Comparison of ENCODE assay signal across 1 cellular context in the genomic region with DNA sequence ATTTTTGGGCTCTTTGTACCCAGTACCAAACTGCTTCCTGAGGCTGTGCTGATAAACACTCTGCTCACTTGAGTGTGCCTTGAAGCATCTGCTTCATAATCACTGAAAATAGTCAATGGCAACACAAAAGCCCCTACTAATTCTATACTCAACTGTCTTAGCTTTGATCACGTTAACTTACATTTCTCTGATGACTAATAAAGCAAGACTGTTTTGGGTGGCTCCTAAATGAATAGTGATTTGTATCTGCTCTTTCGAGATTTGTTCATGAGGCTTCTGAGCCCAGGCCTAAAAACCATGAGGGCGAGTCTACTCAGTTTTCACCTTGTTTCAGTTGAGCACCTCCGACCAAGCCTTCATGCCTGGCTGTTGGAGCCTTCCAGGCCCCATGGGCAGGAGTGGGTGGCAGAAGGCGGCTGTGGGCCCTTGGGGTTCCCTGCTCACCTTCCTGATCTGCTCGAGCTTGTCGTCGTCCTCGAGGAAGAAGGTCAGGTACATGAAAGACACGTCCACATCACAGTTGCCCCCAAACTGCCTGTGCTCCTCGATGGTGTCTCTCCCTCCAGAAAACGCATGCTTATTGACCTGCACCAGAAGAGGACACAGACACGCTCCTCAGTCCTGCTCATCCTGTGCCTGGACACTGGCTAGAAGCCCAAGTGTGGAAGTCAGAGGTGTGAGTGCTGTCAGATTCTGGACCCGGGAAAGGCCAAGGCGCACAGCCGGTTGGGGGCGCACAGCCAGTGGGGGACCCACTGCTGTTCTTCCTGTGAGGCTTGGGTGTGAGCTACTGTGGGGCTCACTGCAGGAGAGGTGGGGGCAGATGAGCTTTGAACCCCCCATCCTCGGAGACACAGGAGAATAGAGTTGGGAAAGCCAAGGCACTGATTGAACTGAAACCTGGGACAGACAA.
TF ChIP-seq lines count a peak whose summit lies in the region.

No MANE protein-coding gene starts in this region.

TF ChIP-seq in GM12878, 131 proteins besides CTCF, POLR2A, EP300 and RAD21 (continues in another document):
- no peak for TF ChIP-seq SIX5 (IDR thresholded peaks at IDR 0.05; ENCODE audit: low read depth, low read length, severe bottlenecking)
- TF ChIP-seq, protein P1, sequence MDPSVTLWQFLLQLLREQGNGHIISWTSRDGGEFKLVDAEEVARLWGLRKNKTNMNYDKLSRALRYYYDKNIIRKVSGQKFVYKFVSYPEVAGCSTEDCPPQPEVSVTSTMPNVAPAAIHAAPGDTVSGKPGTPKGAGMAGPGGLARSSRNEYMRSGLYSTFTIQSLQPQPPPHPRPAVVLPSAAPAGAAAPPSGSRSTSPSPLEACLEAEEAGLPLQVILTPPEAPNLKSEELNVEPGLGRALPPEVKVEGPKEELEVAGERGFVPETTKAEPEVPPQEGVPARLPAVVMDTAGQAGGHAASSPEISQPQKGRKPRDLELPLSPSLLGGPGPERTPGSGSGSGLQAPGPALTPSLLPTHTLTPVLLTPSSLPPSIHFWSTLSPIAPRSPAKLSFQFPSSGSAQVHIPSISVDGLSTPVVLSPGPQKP (IDR thresholded peaks at IDR 0.05; ENCODE audit: low read depth, low read length): no peak
- TF ChIP-seq, protein P2, sequence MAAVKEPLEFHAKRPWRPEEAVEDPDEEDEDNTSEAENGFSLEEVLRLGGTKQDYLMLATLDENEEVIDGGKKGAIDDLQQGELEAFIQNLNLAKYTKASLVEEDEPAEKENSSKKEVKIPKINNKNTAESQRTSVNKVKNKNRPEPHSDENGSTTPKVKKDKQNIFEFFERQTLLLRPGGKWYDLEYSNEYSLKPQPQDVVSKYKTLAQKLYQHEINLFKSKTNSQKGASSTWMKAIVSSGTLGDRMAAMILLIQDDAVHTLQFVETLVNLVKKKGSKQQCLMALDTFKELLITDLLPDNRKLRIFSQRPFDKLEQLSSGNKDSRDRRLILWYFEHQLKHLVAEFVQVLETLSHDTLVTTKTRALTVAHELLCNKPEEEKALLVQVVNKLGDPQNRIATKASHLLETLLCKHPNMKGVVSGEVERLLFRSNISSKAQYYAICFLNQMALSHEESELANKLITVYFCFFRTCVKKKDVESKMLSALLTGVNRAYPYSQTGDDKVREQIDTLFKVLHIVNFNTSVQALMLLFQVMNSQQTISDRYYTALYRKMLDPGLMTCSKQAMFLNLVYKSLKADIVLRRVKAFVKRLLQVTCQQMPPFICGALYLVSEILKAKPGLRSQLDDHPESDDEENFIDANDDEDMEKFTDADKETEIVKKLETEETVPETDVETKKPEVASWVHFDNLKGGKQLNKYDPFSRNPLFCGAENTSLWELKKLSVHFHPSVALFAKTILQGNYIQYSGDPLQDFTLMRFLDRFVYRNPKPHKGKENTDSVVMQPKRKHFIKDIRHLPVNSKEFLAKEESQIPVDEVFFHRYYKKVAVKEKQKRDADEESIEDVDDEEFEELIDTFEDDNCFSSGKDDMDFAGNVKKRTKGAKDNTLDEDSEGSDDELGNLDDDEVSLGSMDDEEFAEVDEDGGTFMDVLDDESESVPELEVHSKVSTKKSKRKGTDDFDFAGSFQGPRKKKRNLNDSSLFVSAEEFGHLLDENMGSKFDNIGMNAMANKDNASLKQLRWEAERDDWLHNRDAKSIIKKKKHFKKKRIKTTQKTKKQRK (IDR thresholded peaks at IDR 0.05; ENCODE audit: low read depth, low read length): no peak
- TF ChIP-seq, protein P3, sequence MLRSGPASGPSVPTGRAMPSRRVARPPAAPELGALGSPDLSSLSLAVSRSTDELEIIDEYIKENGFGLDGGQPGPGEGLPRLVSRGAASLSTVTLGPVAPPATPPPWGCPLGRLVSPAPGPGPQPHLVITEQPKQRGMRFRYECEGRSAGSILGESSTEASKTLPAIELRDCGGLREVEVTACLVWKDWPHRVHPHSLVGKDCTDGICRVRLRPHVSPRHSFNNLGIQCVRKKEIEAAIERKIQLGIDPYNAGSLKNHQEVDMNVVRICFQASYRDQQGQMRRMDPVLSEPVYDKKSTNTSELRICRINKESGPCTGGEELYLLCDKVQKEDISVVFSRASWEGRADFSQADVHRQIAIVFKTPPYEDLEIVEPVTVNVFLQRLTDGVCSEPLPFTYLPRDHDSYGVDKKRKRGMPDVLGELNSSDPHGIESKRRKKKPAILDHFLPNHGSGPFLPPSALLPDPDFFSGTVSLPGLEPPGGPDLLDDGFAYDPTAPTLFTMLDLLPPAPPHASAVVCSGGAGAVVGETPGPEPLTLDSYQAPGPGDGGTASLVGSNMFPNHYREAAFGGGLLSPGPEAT (IDR thresholded peaks at IDR 0.05; ENCODE audit: low read depth): peak; percentile 51; the same call in 1 of the 2 replicates
- peak; percentile 51; the same call in 1 of the 2 replicates for TF ChIP-seq MTA2 (IDR thresholded peaks at IDR 0.05; ENCODE audit: low read depth)
- no peak for TF ChIP-seq TBL1XR1 (IDR thresholded peaks at IDR 0.05; ENCODE audit: low read depth, low read length)
- no peak for TF ChIP-seq ZNF384 (IDR thresholded peaks at IDR 0.05; ENCODE audit: borderline replicate concordance, low read depth, low read length)
- TF ChIP-seq IKZF1 (conservative IDR thresholded peaks at IDR 0.05): no peak; the same call in 1 of the 2 replicates
- no peak for TF ChIP-seq STAT1 (conservative IDR thresholded peaks at IDR 0.05)
- TF ChIP-seq, protein P4, sequence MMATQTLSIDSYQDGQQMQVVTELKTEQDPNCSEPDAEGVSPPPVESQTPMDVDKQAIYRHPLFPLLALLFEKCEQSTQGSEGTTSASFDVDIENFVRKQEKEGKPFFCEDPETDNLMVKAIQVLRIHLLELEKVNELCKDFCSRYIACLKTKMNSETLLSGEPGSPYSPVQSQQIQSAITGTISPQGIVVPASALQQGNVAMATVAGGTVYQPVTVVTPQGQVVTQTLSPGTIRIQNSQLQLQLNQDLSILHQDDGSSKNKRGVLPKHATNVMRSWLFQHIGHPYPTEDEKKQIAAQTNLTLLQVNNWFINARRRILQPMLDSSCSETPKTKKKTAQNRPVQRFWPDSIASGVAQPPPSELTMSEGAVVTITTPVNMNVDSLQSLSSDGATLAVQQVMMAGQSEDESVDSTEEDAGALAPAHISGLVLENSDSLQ (IDR thresholded peaks at IDR 0.05): no peak
- TF ChIP-seq NR2C2 (IDR thresholded peaks at IDR 0.05; ENCODE audit: borderline replicate concordance, control insufficient read depth, insufficient read length, low read depth): no peak
- TF ChIP-seq, protein P5, sequence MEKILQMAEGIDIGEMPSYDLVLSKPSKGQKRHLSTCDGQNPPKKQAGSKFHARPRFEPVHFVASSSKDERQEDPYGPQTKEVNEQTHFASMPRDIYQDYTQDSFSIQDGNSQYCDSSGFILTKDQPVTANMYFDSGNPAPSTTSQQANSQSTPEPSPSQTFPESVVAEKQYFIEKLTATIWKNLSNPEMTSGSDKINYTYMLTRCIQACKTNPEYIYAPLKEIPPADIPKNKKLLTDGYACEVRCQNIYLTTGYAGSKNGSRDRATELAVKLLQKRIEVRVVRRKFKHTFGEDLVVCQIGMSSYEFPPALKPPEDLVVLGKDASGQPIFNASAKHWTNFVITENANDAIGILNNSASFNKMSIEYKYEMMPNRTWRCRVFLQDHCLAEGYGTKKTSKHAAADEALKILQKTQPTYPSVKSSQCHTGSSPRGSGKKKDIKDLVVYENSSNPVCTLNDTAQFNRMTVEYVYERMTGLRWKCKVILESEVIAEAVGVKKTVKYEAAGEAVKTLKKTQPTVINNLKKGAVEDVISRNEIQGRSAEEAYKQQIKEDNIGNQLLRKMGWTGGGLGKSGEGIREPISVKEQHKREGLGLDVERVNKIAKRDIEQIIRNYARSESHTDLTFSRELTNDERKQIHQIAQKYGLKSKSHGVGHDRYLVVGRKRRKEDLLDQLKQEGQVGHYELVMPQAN (conservative IDR thresholded peaks at IDR 0.05): no peak
- no peak for TF ChIP-seq SUPT20H (IDR thresholded peaks at IDR 0.05; ENCODE audit: borderline replicate concordance, control insufficient read depth, low read depth, low read length)
- TF ChIP-seq HCFC1 (IDR thresholded peaks at IDR 0.05; ENCODE audit: low read length): no peak
- TF ChIP-seq RFX5 (IDR thresholded peaks at IDR 0.05; ENCODE audit: low read depth, low read length): no peak
- no peak; the same call in 1 of the 2 replicates for TF ChIP-seq ZBTB40 (IDR thresholded peaks at IDR 0.05; ENCODE audit: borderline replicate concordance)
- TF ChIP-seq DPF2 (IDR thresholded peaks at IDR 0.05): peak; percentile 36; the same call in 1 of the 2 replicates
- TF ChIP-seq, protein P6, sequence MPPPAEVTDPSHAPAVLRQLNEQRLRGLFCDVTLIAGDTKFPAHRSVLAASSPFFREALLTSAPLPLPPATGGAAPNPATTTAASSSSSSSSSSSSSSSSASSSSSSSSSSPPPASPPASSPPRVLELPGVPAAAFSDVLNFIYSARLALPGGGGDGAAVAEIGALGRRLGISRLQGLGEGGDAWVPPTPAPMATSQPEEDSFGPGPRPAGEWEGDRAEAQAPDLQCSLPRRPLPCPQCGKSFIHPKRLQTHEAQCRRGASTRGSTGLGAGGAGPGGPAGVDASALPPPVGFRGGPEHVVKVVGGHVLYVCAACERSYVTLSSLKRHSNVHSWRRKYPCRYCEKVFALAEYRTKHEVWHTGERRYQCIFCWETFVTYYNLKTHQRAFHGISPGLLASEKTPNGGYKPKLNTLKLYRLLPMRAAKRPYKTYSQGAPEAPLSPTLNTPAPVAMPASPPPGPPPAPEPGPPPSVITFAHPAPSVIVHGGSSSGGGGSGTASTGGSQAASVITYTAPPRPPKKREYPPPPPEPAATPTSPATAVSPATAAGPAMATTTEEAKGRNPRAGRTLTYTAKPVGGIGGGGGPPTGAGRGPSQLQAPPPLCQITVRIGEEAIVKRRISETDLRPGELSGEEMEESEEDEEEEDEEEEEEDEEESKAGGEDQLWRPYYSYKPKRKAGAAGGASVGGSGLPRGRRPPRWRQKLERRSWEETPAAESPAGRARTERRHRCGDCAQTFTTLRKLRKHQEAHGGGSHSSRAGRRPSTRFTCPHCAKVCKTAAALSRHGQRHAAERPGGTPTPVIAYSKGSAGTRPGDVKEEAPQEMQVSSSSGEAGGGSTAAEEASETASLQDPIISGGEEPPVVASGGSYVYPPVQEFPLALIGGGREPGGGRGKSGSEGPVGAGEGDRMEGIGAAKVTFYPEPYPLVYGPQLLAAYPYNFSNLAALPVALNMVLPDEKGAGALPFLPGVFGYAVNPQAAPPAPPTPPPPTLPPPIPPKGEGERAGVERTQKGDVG (CRISPR knock-in tag; IDR thresholded peaks at IDR 0.05): no peak
- no peak for TF ChIP-seq TAF1 (IDR thresholded peaks at IDR 0.05; ENCODE audit: borderline replicate concordance, low read depth, low read length)
- no peak for TF ChIP-seq ZZZ3 (IDR thresholded peaks at IDR 0.05; ENCODE audit: control insufficient read depth, insufficient read length, low read depth)
- TF ChIP-seq ETV6 (conservative IDR thresholded peaks at IDR 0.05 in 1 of 2, IDR thresholded peaks at IDR 0.05 in 1 of 2; ENCODE audit: borderline replicate concordance in 1 of 2, low read depth in 1 of 2): no peak
- TF ChIP-seq, protein P7, sequence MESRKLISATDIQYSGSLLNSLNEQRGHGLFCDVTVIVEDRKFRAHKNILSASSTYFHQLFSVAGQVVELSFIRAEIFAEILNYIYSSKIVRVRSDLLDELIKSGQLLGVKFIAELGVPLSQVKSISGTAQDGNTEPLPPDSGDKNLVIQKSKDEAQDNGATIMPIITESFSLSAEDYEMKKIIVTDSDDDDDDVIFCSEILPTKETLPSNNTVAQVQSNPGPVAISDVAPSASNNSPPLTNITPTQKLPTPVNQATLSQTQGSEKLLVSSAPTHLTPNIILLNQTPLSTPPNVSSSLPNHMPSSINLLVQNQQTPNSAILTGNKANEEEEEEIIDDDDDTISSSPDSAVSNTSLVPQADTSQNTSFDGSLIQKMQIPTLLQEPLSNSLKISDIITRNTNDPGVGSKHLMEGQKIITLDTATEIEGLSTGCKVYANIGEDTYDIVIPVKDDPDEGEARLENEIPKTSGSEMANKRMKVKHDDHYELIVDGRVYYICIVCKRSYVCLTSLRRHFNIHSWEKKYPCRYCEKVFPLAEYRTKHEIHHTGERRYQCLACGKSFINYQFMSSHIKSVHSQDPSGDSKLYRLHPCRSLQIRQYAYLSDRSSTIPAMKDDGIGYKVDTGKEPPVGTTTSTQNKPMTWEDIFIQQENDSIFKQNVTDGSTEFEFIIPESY (IDR thresholded peaks at IDR 0.05): no peak
- no peak for TF ChIP-seq SP1 (IDR thresholded peaks at IDR 0.05; ENCODE audit: low read depth, low read length)
- peak; percentile 88 for TF ChIP-seq JUNB (IDR thresholded peaks at IDR 0.05)
- TF ChIP-seq ZNF622 (IDR thresholded peaks at IDR 0.05): no peak
- no peak for TF ChIP-seq ATF3 (IDR thresholded peaks at IDR 0.05; ENCODE audit: borderline replicate concordance, extremely low read depth, low read depth, low read length)
- TF ChIP-seq IKZF2 (IDR thresholded peaks at IDR 0.05): peak in 1 of 2 experiments; percentile 29; a peak in 1 of 4 replicates
